Comparison of ENCODE assay signal across 16 cellular contexts in genomic region chr20:46954490-46955038, GRCh38. TPM values are rescaled to one million over a fixed set of nuclear protein-coding genes. Genes with fewer than 3 reads are reported as not detected.
A peak's percentile ranks its signal among the peaks of the same experiment; 100 is the strongest.
DNase-seq lines count a peak whose midpoint lies in the region; ATAC-seq and TF ChIP-seq lines count a peak whose summit lies in the region.
"Had no signal": no experiment of that assay in that cellular context is flagged by ENCODE, and none has a peak within 500 bp of the region (broad histone marks: within the 10 kb centered on the region; RNA-seq: fewer than 3 reads in every experiment).

No MANE protein-coding gene starts in this region.

- H3K4me1 Mint-ChIP-seq in activated CD4-positive, alpha-beta T cell treated with anti-CD3 and anti-CD28 coated beads, Interleukin-2, amount 10 ng/mL, durations not matched to agents 7 days and 5 days, result no peaks in the 10 kb centered on the region
- peaks cover 4% of the 10 kb centered on the region for H3K4me1 Mint-ChIP-seq in activated T-helper 2 cell treated with anti-CD3 and anti-CD28 coated beads, Interferon-gamma antibody, Interleukin-2, Interleukin-4, amounts not matched to agents 10 μg/mL and 5 μg/mL and 100 μg/mL, durations not matched to agents 14 hours and 24 hours and 36 hours (ENCODE audit: low read depth)
- H3K4me1 Mint-ChIP-seq: CD4-positive, CD25-positive, alpha-beta regulatory T cell; mesothelial cell of epicardium had no signal

- no peaks in the 10 kb centered on the region for H3K4me1 ChIP-seq in uterus
- H3K4me1 ChIP-seq: HAP-1 had no signal

- H3K4me3 ChIP-seq in astrocyte of the spinal cord (ENCODE audit: low read depth, low read length) (no peak overlapping the region), uterus (no peak overlapping the region)
- H3K4me3 ChIP-seq: HAP-1, SK-N-MC, thyroid gland had no signal

- H3K36me3 ChIP-seq in uterus, result no peaks in the 10 kb centered on the region
- H3K36me3 ChIP-seq: HAP-1, thyroid gland had no signal

- H3K9me3 Mint-ChIP-seq in activated CD4-positive, alpha-beta T cell treated with anti-CD3 and anti-CD28 coated beads, Interleukin-2, amount 10 ng/mL, durations not matched to agents 7 days and 5 days, result peaks cover 7% of the 10 kb centered on the region
- peaks cover 7% of the 10 kb centered on the region for H3K9me3 Mint-ChIP-seq in activated T-helper 2 cell treated with anti-CD3 and anti-CD28 coated beads, Interferon-gamma antibody, Interleukin-2, Interleukin-4, amounts not matched to agents 10 μg/mL and 5 μg/mL and 100 μg/mL, durations not matched to agents 14 hours and 24 hours and 36 hours

- H3K4me3 Mint-ChIP-seq in activated CD4-positive, alpha-beta T cell treated with anti-CD3 and anti-CD28 coated beads, Interleukin-2, amount 10 ng/mL, durations not matched to agents 7 days and 5 days, result no peak overlapping the region
- no peak overlapping the region for H3K4me3 Mint-ChIP-seq in activated T-helper 2 cell treated with anti-CD3 and anti-CD28 coated beads, Interferon-gamma antibody, Interleukin-2, Interleukin-4, amounts not matched to agents 10 μg/mL and 5 μg/mL and 100 μg/mL, durations not matched to agents 14 hours and 24 hours and 36 hours (ENCODE audit: low read depth)
- H3K4me3 Mint-ChIP-seq: activated CD4-positive, alpha-beta T cell treated with anti-CD3 and anti-CD28 coated beads, Interleukin-2, amount 10 ng/mL, durations not matched to agents 24 days and 14 days; CD4-positive, CD25-positive, alpha-beta regulatory T cell; mesothelial cell of epicardium had no signal

- H3K9me3 ChIP-seq in uterus, result no peaks in the 10 kb centered on the region
- H3K9me3 ChIP-seq: HAP-1, thyroid gland had no signal

- POLR2A ChIA-PET in activated CD4-positive, alpha-beta T cell treated with anti-CD3 and anti-CD28 coated beads, Interleukin-2, amount 10 ng/mL, durations not matched to agents 7 days and 5 days (lab: Charles Lee), result no interaction called here

- no peak for TF ChIP-seq CTCF in astrocyte of the spinal cord (IDR thresholded peaks at IDR 0.05; ENCODE audit: low read depth, low read length)
- no peak for TF ChIP-seq CTCF in uterus (IDR thresholded peaks at IDR 0.05)

- no peaks in the 10 kb centered on the region for H3K27me3 ChIP-seq in uterus
- H3K27me3 ChIP-seq: thyroid gland had no signal

- intact Hi-C loops in uterus (cut with DNase I; ENCODE audit: low total_unique reads), result no loop called here
- intact Hi-C loops in activated T-helper 2 cell treated with anti-CD3 and anti-CD28 coated beads, Interferon-gamma antibody, Interleukin-2, Interleukin-4, amounts not matched to agents 10 μg/mL and 5 μg/mL and 100 μg/mL, durations not matched to agents 14 hours and 24 hours and 36 hours (cut with micrococcal nuclease), result no loop called here

- H3K27ac Mint-ChIP-seq in activated CD4-positive, alpha-beta T cell treated with anti-CD3 and anti-CD28 coated beads, Interleukin-2, amount 10 ng/mL, durations not matched to agents 7 days and 5 days, result no peak overlapping the region
- H3K27ac Mint-ChIP-seq in activated T-helper 2 cell treated with anti-CD3 and anti-CD28 coated beads, Interferon-gamma antibody, Interleukin-2, Interleukin-4, amounts not matched to agents 10 μg/mL and 5 μg/mL and 100 μg/mL, durations not matched to agents 14 hours and 24 hours and 36 hours, result no peak overlapping the region
- H3K27ac Mint-ChIP-seq: activated CD4-positive, alpha-beta T cell treated with anti-CD3 and anti-CD28 coated beads, Interleukin-2, amount 10 ng/mL, durations not matched to agents 24 days and 14 days; mesothelial cell of epicardium had no signal

- TF ChIP-seq POLR2A in uterus (IDR thresholded peaks at IDR 0.05), result no peak

- in situ Hi-C loops in astrocyte of the spinal cord (cut with HindIII; ENCODE audit: low sequenced_read_pairs), result no loop called here

- H3K27me3 Mint-ChIP-seq in activated CD4-positive, alpha-beta T cell treated with anti-CD3 and anti-CD28 coated beads, Interleukin-2, amount 10 ng/mL, durations not matched to agents 7 days and 5 days, result peaks cover 7% of the 10 kb centered on the region
- no peaks in the 10 kb centered on the region for H3K27me3 Mint-ChIP-seq in activated T-helper 2 cell treated with anti-CD3 and anti-CD28 coated beads, Interferon-gamma antibody, Interleukin-2, Interleukin-4, amounts not matched to agents 10 μg/mL and 5 μg/mL and 100 μg/mL, durations not matched to agents 14 hours and 24 hours and 36 hours (ENCODE audit: low read depth)

- CTCF ChIA-PET in activated CD4-positive, alpha-beta T cell treated with anti-CD3 and anti-CD28 coated beads, Interleukin-2, amount 10 ng/mL, durations not matched to agents 7 days and 5 days (lab: Charles Lee), result interaction anchor here (1.2 kb wide), 1 partner anchor 10 kb away, joined by 3 read pairs; no protein-coding TSS in a partner anchor

- DNase-seq in AG08396 (ENCODE audit: low spot score) (peak; percentile 85), HT1080 (ENCODE audit: low read depth) (peak; percentile 80), astrocyte of the spinal cord (ENCODE audit: low read depth, low spot score) (peak; percentile 97), iris pigment epithelial cell (ENCODE audit: low read depth) (peak; percentile 98), uterus (no peak)
- no peak for DNase-seq in activated CD4-positive, alpha-beta T cell treated with anti-CD3 and anti-CD28 coated beads, Interleukin-2, amount 10 ng/mL, durations not matched to agents 7 days and 5 days
- DNase-seq in activated T-helper 2 cell treated with anti-CD3 and anti-CD28 coated beads, Interferon-gamma antibody, Interleukin-2, Interleukin-4, amounts not matched to agents 10 μg/mL and 5 μg/mL and 100 μg/mL, durations not matched to agents 14 hours and 24 hours and 36 hours (ENCODE audit: low spot score), result no peak
- DNase-seq: activated CD4-positive, alpha-beta T cell treated with anti-CD3 and anti-CD28 coated beads, Interleukin-2, amount 10 ng/mL, durations not matched to agents 24 days and 14 days; activated gamma-delta T cell; CD4-positive, CD25-positive, alpha-beta regulatory T cell; Karpas-422; thyroid gland had no signal

- no peak for ATAC-seq in HG03108 (IDR thresholded peaks at IDR 0.05; ENCODE audit: unreplicated experiment)

- H3K27ac ChIP-seq in uterus, result no peak overlapping the region
- H3K27ac ChIP-seq: SK-N-MC, thyroid gland had no signal

- no peaks in the 10 kb centered on the region for H3K36me3 Mint-ChIP-seq in activated CD4-positive, alpha-beta T cell treated with anti-CD3 and anti-CD28 coated beads, Interleukin-2, amount 10 ng/mL, durations not matched to agents 7 days and 5 days (ENCODE audit: low read depth)
- H3K36me3 Mint-ChIP-seq in activated T-helper 2 cell treated with anti-CD3 and anti-CD28 coated beads, Interferon-gamma antibody, Interleukin-2, Interleukin-4, amounts not matched to agents 10 μg/mL and 5 μg/mL and 100 μg/mL, durations not matched to agents 14 hours and 24 hours and 36 hours (ENCODE audit: low read depth), result no peaks in the 10 kb centered on the region
- H3K36me3 Mint-ChIP-seq: CD4-positive, CD25-positive, alpha-beta regulatory T cell had no signal

RNA-seq across cellular contexts. Expression of gene EYA2, which starts 59.9 kb away (rescaled TPM):
- not detected in 2 replicates for total RNA-seq in HT1080 (2014; rRNA removed; shearing (Covaris generic))
- polyA plus RNA-seq in HT1080 (2015; cell fraction: cytosol; rRNA removed), result not detected in 2 replicates
- polyA plus RNA-seq in HT1080 (2015; cell fraction: nucleus; rRNA removed), result not detected in 2 replicates
- total RNA-seq in uterus, result 10 to 100 TPM in 1 of 4 donors, 1 to 10 TPM in 3; 2.0 to 11.0 (median 5.6) TPM
- not detected for total RNA-seq in activated CD4-positive, alpha-beta T cell treated with anti-CD3 and anti-CD28 coated beads, Interleukin-2, amount 10 ng/mL, durations not matched to agents 7 days and 5 days
- not detected in 2 replicates for total RNA-seq in activated T-helper 2 cell treated with anti-CD3 and anti-CD28 coated beads, Interferon-gamma antibody, Interleukin-2, Interleukin-4, amounts not matched to agents 10 μg/mL and 5 μg/mL and 100 μg/mL, durations not matched to agents 14 hours and 24 hours and 36 hours
- total RNA-seq: activated CD4-positive, alpha-beta T cell treated with anti-CD3 and anti-CD28 coated beads, Interleukin-2, amount 10 ng/mL, durations not matched to agents 24 days and 14 days; CD4-positive, CD25-positive, alpha-beta regulatory T cell had no signal
- polyA plus RNA-seq: CD4-positive, CD25-positive, alpha-beta regulatory T cell had no signal

Comparison
In these comparisons a context has a peak if more than half of its experiments do, and no peak if none do; other contexts are left out.
1. DNase-seq: peak in AG08396 (single experiment), HT1080 (single experiment), astrocyte of the spinal cord (single experiment) and iris pigment epithelial cell (single experiment); none in uterus (0 of 2), activated CD4-positive, alpha-beta T cell treated with anti-CD3 and anti-CD28 coated beads, Interleukin-2, amount 10 ng/mL, durations not matched to agents 7 days and 5 days (single experiment) and activated T-helper 2 cell treated with anti-CD3 and anti-CD28 coated beads, Interferon-gamma antibody, Interleukin-2, Interleukin-4, amounts not matched to agents 10 μg/mL and 5 μg/mL and 100 μg/mL, durations not matched to agents 14 hours and 24 hours and 36 hours (single experiment).